ENCODE assay signal across 8 cellular contexts in the genomic region with DNA sequence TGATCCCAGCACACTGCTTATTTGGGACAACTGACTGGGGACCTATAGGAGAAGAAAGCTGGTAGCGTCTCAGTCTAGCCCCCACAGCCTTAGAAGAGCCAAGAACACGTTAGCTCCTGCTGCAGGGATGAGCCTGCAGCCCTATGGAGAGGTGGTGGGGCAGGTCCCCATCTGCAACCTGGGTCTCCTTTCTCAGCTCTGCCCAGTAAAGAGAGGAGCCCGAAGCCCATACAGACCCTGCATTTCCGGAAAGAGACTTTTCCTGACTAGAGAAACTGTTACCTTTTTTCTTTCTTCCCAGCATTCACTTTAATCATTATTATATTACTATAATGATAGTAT. TPM values are rescaled to one million over a fixed set of nuclear protein-coding genes. Genes with fewer than 3 reads are reported as not detected.
A peak's percentile ranks its signal among the peaks of the same experiment; 100 is the strongest.
DNase-seq lines count a peak whose midpoint lies in the region; ATAC-seq, FAIRE-seq and TF ChIP-seq lines count a peak whose summit lies in the region.

No MANE protein-coding gene starts in this region.

- WGBS in small intestine, 3 donors: 0 to 5% (median 3%) methylated on average over 4 of the region's 4 CpGs

- DNase-seq in AG04450 (ENCODE audit: low read depth, low spot score) (no peak), cardiac muscle cell (ENCODE audit: low read depth in 1 of 2, low spot score in 1 of 2) (no peak), small intestine (no peak), AG20443 (ENCODE audit: low spot score) (no peak)

- H4K20me1 ChIP-seq in SU-DHL-6 (ENCODE audit: low read depth, low read length): no peaks in the 10 kb centered on the region

- H2AFZ ChIP-seq in SU-DHL-6 (ENCODE audit: low read depth, low read length, severe bottlenecking): peak overlapping the region; percentile 93

- no peaks in the 10 kb centered on the region for H3K9me2 ChIP-seq in SU-DHL-6 (replicated peaks; ENCODE audit: insufficient read depth, low read length)

- H3K9me3 ChIP-seq in AG04450 (ENCODE audit: control insufficient read depth, insufficient read depth, low read length): no peaks in the 10 kb centered on the region
- H3K9me3 ChIP-seq in SU-DHL-6 (ENCODE audit: insufficient read depth, low read length): no peaks in the 10 kb centered on the region
- H3K9me3 ChIP-seq in cardiac muscle cell (ENCODE audit: low read depth): no peaks in the 10 kb centered on the region
- H3K9me3 ChIP-seq in small intestine (ENCODE audit: control insufficient read depth, low read depth): no peaks in the 10 kb centered on the region

- POLR2A ChIA-PET in AG04450 (lab: Yijun Ruan, JAX): interaction anchor here (0.5 kb wide), 1 partner anchor 178 kb away, joined by 3 read pairs; no protein-coding TSS in a partner anchor

- peak overlapping the region; percentile 71 for H3K27ac ChIP-seq in AG04450 (ENCODE audit: low read depth, low read length)
- no peak overlapping the region for H3K27ac ChIP-seq in SU-DHL-6 (ENCODE audit: low read depth, low read length)
- peak overlapping the region; percentile 94 for H3K27ac ChIP-seq in cardiac muscle cell
- no peak overlapping the region for H3K27ac ChIP-seq in small intestine (ENCODE audit: low read depth in 1 of 2, low read length in 1 of 2)

- peak overlapping the region; percentile 76 for H3K9ac ChIP-seq in SU-DHL-6 (ENCODE audit: low read length)

- peaks cover 19% of the 10 kb centered on the region for H3K79me2 ChIP-seq in SU-DHL-6 (ENCODE audit: insufficient read depth, low read length)

- TF ChIP-seq CTCF in AG04450 (IDR thresholded peaks at IDR 0.05; ENCODE audit: low read depth, low read length): no peak
- TF ChIP-seq CTCF in SU-DHL-6 (IDR thresholded peaks at IDR 0.05; ENCODE audit: insufficient read depth, low read length, poor library complexity, severe bottlenecking): no peak
- no peak for TF ChIP-seq CTCF in cardiac muscle cell (IDR thresholded peaks at IDR 0.05; ENCODE audit: low read depth, low read length)

- H3F3A ChIP-seq in SU-DHL-6 (ENCODE audit: insufficient read depth): no peaks in the 10 kb centered on the region

- ATAC-seq in GM21825 (IDR thresholded peaks at IDR 0.05; ENCODE audit: unreplicated experiment): peak; percentile 5
- ATAC-seq in GM21423 (IDR thresholded peaks at IDR 0.05; ENCODE audit: unreplicated experiment): no peak
- no peak for ATAC-seq in GM21360 (IDR thresholded peaks at IDR 0.05; ENCODE audit: unreplicated experiment)

- peak overlapping the region; percentile 82 for H3K4me2 ChIP-seq in SU-DHL-6 (ENCODE audit: low read depth, low read length, poor library complexity, severe bottlenecking)

- CTCF ChIA-PET in AG04450 (lab: Charles Lee): interaction anchor here (1.2 to 2.3 kb wide), 2 partner anchors 13 to 55 kb away, joined by 4 to 9 read pairs; no protein-coding TSS in a partner anchor

- no peaks in the 10 kb centered on the region for H3K36me3 ChIP-seq in SU-DHL-6 (ENCODE audit: low read length)
- peaks cover 13% of the 10 kb centered on the region for H3K36me3 ChIP-seq in cardiac muscle cell
- H3K36me3 ChIP-seq in small intestine (ENCODE audit: control insufficient read depth in 2 of 2, insufficient read depth in 2 of 2, low read length in 2 of 2): peaks cover 4 to 7% of the 10 kb centered on the region in 2 donors

- H3K4me1 ChIP-seq in cardiac muscle cell (ENCODE audit: low read depth): peaks cover 5% of the 10 kb centered on the region
- no peaks in the 10 kb centered on the region for H3K4me1 ChIP-seq in small intestine (ENCODE audit: control insufficient read depth in 2 of 2, insufficient read depth in 1 of 2, low read depth in 1 of 2, low read length in 1 of 2)

- no peak for FAIRE-seq in small intestine (lab: Jason Lieb, UNC)

- peak overlapping the region; percentile 99 for H3K4me3 ChIP-seq in AG04450 (ENCODE audit: low read depth, low read length)
- H3K4me3 ChIP-seq in SU-DHL-6 (ENCODE audit: insufficient read depth, low read length, poor library complexity, severe bottlenecking): peak overlapping the region; percentile 80
- H3K4me3 ChIP-seq in cardiac muscle cell: peak overlapping the region; percentile 62
- H3K4me3 ChIP-seq in small intestine (ENCODE audit: low read depth in 1 of 2, low read length in 2 of 2): peak overlapping the region; percentile 61 to 90

- H3K27me3 ChIP-seq in AG04450 (ENCODE audit: control insufficient read depth, insufficient read depth, low read length): peaks cover 3% of the 10 kb centered on the region
- no peaks in the 10 kb centered on the region for H3K27me3 ChIP-seq in SU-DHL-6 (ENCODE audit: low read length)
- no peaks in the 10 kb centered on the region for H3K27me3 ChIP-seq in cardiac muscle cell
- no peaks in the 10 kb centered on the region for H3K27me3 ChIP-seq in small intestine (ENCODE audit: control insufficient read depth in 2 of 2, insufficient read depth in 2 of 2, low read length in 2 of 2)

RNA-seq across cellular contexts. Expression of a gene that starts 0.8 kb away (rescaled TPM):
- polyA plus RNA-seq in AG04450 (2011; rRNA removed): 39.7 and 46.3 TPM in 2 replicates
- polyA minus RNA-seq in AG04450 (2011; rRNA and poly(A)+ RNA removed): 58.6 and 103 TPM in 2 replicates
- total RNA-seq in cardiac muscle cell: 28.4 and 63.5 TPM in 2 replicates
- 46.0 and 102 TPM in 2 replicates for polyA plus RNA-seq in cardiac muscle cell
- polyA plus RNA-seq in small intestine: 10 to 100 TPM; 14.1 to 23.3 (median 14.5) TPM

RNA-seq across cellular contexts. Expression of a gene that starts 32.0 kb away (rescaled TPM):
- polyA plus RNA-seq in AG04450 (2011; rRNA removed) (not detected in 2 replicates), cardiac muscle cell (not detected in 2 replicates), small intestine (not detected)
- not detected in 2 replicates for polyA minus RNA-seq in AG04450 (2011; rRNA and poly(A)+ RNA removed)
- not detected in 2 replicates for total RNA-seq in cardiac muscle cell

RNA-seq across cellular contexts. Expression of a gene that starts 52.1 kb away (rescaled TPM):
- polyA plus RNA-seq in AG04450 (2011; rRNA removed) (6.6 and 7.2 TPM in 2 replicates), cardiac muscle cell (51.7 and 54.4 TPM in 2 replicates), small intestine (10 to 100 TPM; 13.4 to 41.6 (median 28.9) TPM)
- 3.4 and 4.6 TPM in 2 replicates for polyA minus RNA-seq in AG04450 (2011; rRNA and poly(A)+ RNA removed)
- 71.4 and 115 TPM in 2 replicates for total RNA-seq in cardiac muscle cell

Comparison
In these comparisons a context has a peak if more than half of its experiments do, and no peak if none do; other contexts are left out.
1. H3K27ac ChIP-seq: peak in AG04450 (single experiment) and cardiac muscle cell (single experiment); none in SU-DHL-6 (single experiment) and small intestine (0 of 2).
2. Peak in every context shown above with its lines, with median percentiles within 50 percentile points of each other: H3K4me3 ChIP-seq.